1 cellular context compared by ENCODE assay signal in the genomic region with DNA sequence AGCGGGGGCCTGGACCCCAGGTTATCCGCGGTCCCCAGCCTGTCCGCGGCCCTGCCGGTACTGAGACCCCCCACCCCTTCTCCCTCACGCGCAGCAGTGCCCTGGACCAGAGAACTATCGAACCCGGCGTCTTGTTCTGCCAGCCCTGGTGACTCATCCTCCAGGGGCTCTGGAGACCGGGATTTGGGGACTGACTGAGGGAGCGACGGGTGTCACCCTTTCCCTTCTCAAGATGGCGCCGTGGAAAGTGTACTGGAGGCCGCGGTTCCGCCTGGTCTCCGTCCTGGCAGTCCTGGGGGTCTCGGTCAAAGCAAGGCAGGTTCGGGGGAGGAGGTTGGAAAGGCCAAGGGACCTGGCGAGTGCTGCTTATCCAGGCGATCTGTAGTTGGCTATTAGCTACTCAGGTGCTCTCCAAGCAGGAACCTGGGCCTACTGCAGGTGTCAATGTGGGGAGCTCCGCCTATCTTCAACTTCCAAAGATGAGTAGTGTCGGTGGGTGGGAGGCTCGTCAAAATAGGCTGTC.
A peak's percentile ranks its signal among the peaks of the same experiment; 100 is the strongest.
TF ChIP-seq lines count a peak whose summit lies in the region.

No MANE protein-coding gene starts in this region.

TF ChIP-seq in K562, 482 proteins besides CTCF, POLR2A, EP300 and RAD21 (continued from another document and continues in another):
- TF ChIP-seq, protein P1, sequence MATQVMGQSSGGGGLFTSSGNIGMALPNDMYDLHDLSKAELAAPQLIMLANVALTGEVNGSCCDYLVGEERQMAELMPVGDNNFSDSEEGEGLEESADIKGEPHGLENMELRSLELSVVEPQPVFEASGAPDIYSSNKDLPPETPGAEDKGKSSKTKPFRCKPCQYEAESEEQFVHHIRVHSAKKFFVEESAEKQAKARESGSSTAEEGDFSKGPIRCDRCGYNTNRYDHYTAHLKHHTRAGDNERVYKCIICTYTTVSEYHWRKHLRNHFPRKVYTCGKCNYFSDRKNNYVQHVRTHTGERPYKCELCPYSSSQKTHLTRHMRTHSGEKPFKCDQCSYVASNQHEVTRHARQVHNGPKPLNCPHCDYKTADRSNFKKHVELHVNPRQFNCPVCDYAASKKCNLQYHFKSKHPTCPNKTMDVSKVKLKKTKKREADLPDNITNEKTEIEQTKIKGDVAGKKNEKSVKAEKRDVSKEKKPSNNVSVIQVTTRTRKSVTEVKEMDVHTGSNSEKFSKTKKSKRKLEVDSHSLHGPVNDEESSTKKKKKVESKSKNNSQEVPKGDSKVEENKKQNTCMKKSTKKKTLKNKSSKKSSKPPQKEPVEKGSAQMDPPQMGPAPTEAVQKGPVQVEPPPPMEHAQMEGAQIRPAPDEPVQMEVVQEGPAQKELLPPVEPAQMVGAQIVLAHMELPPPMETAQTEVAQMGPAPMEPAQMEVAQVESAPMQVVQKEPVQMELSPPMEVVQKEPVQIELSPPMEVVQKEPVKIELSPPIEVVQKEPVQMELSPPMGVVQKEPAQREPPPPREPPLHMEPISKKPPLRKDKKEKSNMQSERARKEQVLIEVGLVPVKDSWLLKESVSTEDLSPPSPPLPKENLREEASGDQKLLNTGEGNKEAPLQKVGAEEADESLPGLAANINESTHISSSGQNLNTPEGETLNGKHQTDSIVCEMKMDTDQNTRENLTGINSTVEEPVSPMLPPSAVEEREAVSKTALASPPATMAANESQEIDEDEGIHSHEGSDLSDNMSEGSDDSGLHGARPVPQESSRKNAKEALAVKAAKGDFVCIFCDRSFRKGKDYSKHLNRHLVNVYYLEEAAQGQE (CRISPR knock-in tag; IDR thresholded peaks at IDR 0.05; ENCODE audit: low read depth) = 0 out of 2 replicates have a peak, but pooled peaks have one; percentile 43
- TF ChIP-seq TCF3 (CRISPR knock-in tag; IDR thresholded peaks at IDR 0.05) (peak; percentile 23; the same call in 1 of the 2 replicates), CBFB (CRISPR knock-in tag; IDR thresholded peaks at IDR 0.05) (0 out of 2 replicates have a peak, but pooled peaks have one; percentile 20), KLF6 (CRISPR knock-in tag; IDR thresholded peaks at IDR 0.05; ENCODE audit: borderline replicate concordance) (0 out of 2 replicates have a peak, but pooled peaks have one; percentile 3), ZNF75A (CRISPR knock-in tag; IDR thresholded peaks at IDR 0.05) (no peak), ZNF134 (CRISPR knock-in tag; conservative IDR thresholded peaks at IDR 0.05) (no peak), SMARCC2 (IDR thresholded peaks at IDR 0.05; ENCODE audit: low read depth) (0 out of 2 replicates have a peak, but pooled peaks have one; percentile 35), KAT7 (CRISPR knock-in tag; IDR thresholded peaks at IDR 0.05; ENCODE audit: borderline replicate concordance) (peak; percentile 99), YY1 (IDR thresholded peaks at IDR 0.05; ENCODE audit: borderline replicate concordance in 1 of 3, control insufficient read depth in 1 of 3, extremely low read depth in 1 of 3, insufficient read depth in 3 of 3, insufficient read length in 1 of 3, insufficient replicate concordance in 2 of 3, low read depth in 1 of 3, low read length in 2 of 3) (peak; percentile 88 to 97 (median 91)), MYNN (IDR thresholded peaks at IDR 0.05) (0 out of 2 replicates have a peak, but pooled peaks have one; percentile 55), MYNN (CRISPR knock-in tag; IDR thresholded peaks at IDR 0.05) (no peak), ZBTB7A (IDR thresholded peaks at IDR 0.05; ENCODE audit: borderline replicate concordance, control insufficient read depth, low read depth, low read length) (peak; percentile 70), PHF8 (IDR thresholded peaks at IDR 0.05; ENCODE audit: borderline replicate concordance, low read length) (peak; percentile 60; the same call in 1 of the 2 replicates), OTX1 (CRISPR knock-in tag; IDR thresholded peaks at IDR 0.05) (no peak), TEAD4 (IDR thresholded peaks at IDR 0.05; ENCODE audit: low read length) (no peak), TEAD4 (CRISPR knock-in tag; IDR thresholded peaks at IDR 0.05; ENCODE audit: borderline replicate concordance) (0 out of 2 replicates have a peak, but pooled peaks have one; percentile 2), FOXA3 (CRISPR knock-in tag; conservative IDR thresholded peaks at IDR 0.05 in 1 of 2, IDR thresholded peaks at IDR 0.05 in 1 of 2) (no peak), JUNB (CRISPR knock-in tag; conservative IDR thresholded peaks at IDR 0.05) (0 out of 2 replicates have a peak, but pooled peaks have one; percentile 56), SAP30 (IDR thresholded peaks at IDR 0.05; ENCODE audit: borderline replicate concordance, insufficient read depth, low read depth, low read length, poor library complexity, severe bottlenecking) (peak; percentile 68), NFRKB (IDR thresholded peaks at IDR 0.05; ENCODE audit: low read depth) (peak; percentile 41; the same call in 1 of the 2 replicates), SMARCE1 (IDR thresholded peaks at IDR 0.05) (0 out of 2 replicates have a peak, but pooled peaks have one; percentile 25), NR4A1 (CRISPR knock-in tag; IDR thresholded peaks at IDR 0.05) (0 out of 2 replicates have a peak, but pooled peaks have one; percentile 30), NR4A1 (tag; IDR thresholded peaks at IDR 0.05) (no peak), TRIM24 (IDR thresholded peaks at IDR 0.05) (0 out of 4 replicates have a peak, but pooled peaks of 1 of the 2 experiments have one; percentile 7), EP400 (IDR thresholded peaks at IDR 0.05) (no peak), ELF2 (CRISPR knock-in tag; IDR thresholded peaks at IDR 0.05) (0 out of 2 replicates have a peak, but pooled peaks have one; percentile 3), NR2C1 (IDR thresholded peaks at IDR 0.05) (no peak), NR2C1 (tag; IDR thresholded peaks at IDR 0.05) (peak; percentile 25; the same call in 1 of the 2 replicates), ZNF3 (CRISPR knock-in tag; IDR thresholded peaks at IDR 0.05) (no peak), MYBL2 (IDR thresholded peaks at IDR 0.05; ENCODE audit: low read depth) (no peak), MYBL2 (CRISPR knock-in tag; IDR thresholded peaks at IDR 0.05; ENCODE audit: borderline replicate concordance) (no peak)
- TF ChIP-seq, protein P2, sequence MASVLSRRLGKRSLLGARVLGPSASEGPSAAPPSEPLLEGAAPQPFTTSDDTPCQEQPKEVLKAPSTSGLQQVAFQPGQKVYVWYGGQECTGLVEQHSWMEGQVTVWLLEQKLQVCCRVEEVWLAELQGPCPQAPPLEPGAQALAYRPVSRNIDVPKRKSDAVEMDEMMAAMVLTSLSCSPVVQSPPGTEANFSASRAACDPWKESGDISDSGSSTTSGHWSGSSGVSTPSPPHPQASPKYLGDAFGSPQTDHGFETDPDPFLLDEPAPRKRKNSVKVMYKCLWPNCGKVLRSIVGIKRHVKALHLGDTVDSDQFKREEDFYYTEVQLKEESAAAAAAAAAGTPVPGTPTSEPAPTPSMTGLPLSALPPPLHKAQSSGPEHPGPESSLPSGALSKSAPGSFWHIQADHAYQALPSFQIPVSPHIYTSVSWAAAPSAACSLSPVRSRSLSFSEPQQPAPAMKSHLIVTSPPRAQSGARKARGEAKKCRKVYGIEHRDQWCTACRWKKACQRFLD (CRISPR knock-in tag; IDR thresholded peaks at IDR 0.05) = no peak
- TF ChIP-seq, protein P3, sequence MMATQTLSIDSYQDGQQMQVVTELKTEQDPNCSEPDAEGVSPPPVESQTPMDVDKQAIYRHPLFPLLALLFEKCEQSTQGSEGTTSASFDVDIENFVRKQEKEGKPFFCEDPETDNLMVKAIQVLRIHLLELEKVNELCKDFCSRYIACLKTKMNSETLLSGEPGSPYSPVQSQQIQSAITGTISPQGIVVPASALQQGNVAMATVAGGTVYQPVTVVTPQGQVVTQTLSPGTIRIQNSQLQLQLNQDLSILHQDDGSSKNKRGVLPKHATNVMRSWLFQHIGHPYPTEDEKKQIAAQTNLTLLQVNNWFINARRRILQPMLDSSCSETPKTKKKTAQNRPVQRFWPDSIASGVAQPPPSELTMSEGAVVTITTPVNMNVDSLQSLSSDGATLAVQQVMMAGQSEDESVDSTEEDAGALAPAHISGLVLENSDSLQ (IDR thresholded peaks at IDR 0.05) = peak; percentile 51; the same call in 1 of the 2 replicates
- TF ChIP-seq, protein P4, sequence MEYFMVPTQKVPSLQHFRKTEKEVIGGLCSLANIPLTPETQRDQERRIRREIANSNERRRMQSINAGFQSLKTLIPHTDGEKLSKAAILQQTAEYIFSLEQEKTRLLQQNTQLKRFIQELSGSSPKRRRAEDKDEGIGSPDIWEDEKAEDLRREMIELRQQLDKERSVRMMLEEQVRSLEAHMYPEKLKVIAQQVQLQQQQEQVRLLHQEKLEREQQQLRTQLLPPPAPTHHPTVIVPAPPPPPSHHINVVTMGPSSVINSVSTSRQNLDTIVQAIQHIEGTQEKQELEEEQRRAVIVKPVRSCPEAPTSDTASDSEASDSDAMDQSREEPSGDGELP (CRISPR knock-in tag; IDR thresholded peaks at IDR 0.05; ENCODE audit: borderline replicate concordance) = peak; percentile 48
- TF ChIP-seq, protein P5, sequence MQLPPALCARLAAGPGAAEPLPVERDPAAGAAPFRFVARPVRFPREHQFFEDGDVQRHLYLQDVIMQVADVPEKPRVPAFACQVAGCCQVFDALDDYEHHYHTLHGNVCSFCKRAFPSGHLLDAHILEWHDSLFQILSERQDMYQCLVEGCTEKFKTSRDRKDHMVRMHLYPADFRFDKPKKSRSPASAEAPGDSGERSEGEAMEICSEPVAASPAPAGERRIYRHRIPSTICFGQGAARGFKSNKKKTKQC (CRISPR knock-in tag; IDR thresholded peaks at IDR 0.05) = 0 out of 2 replicates have a peak, but pooled peaks have one; percentile 72
- TF ChIP-seq, protein P6, sequence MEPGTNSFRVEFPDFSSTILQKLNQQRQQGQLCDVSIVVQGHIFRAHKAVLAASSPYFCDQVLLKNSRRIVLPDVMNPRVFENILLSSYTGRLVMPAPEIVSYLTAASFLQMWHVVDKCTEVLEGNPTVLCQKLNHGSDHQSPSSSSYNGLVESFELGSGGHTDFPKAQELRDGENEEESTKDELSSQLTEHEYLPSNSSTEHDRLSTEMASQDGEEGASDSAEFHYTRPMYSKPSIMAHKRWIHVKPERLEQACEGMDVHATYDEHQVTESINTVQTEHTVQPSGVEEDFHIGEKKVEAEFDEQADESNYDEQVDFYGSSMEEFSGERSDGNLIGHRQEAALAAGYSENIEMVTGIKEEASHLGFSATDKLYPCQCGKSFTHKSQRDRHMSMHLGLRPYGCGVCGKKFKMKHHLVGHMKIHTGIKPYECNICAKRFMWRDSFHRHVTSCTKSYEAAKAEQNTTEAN (CRISPR knock-in tag; IDR thresholded peaks at IDR 0.05) = 0 out of 2 replicates have a peak, but pooled peaks have one; percentile 61
- TF ChIP-seq, protein P7, sequence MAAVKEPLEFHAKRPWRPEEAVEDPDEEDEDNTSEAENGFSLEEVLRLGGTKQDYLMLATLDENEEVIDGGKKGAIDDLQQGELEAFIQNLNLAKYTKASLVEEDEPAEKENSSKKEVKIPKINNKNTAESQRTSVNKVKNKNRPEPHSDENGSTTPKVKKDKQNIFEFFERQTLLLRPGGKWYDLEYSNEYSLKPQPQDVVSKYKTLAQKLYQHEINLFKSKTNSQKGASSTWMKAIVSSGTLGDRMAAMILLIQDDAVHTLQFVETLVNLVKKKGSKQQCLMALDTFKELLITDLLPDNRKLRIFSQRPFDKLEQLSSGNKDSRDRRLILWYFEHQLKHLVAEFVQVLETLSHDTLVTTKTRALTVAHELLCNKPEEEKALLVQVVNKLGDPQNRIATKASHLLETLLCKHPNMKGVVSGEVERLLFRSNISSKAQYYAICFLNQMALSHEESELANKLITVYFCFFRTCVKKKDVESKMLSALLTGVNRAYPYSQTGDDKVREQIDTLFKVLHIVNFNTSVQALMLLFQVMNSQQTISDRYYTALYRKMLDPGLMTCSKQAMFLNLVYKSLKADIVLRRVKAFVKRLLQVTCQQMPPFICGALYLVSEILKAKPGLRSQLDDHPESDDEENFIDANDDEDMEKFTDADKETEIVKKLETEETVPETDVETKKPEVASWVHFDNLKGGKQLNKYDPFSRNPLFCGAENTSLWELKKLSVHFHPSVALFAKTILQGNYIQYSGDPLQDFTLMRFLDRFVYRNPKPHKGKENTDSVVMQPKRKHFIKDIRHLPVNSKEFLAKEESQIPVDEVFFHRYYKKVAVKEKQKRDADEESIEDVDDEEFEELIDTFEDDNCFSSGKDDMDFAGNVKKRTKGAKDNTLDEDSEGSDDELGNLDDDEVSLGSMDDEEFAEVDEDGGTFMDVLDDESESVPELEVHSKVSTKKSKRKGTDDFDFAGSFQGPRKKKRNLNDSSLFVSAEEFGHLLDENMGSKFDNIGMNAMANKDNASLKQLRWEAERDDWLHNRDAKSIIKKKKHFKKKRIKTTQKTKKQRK (IDR thresholded peaks at IDR 0.05; ENCODE audit: borderline replicate concordance, low read depth, low read length) = no peak
- TF ChIP-seq, protein P8, sequence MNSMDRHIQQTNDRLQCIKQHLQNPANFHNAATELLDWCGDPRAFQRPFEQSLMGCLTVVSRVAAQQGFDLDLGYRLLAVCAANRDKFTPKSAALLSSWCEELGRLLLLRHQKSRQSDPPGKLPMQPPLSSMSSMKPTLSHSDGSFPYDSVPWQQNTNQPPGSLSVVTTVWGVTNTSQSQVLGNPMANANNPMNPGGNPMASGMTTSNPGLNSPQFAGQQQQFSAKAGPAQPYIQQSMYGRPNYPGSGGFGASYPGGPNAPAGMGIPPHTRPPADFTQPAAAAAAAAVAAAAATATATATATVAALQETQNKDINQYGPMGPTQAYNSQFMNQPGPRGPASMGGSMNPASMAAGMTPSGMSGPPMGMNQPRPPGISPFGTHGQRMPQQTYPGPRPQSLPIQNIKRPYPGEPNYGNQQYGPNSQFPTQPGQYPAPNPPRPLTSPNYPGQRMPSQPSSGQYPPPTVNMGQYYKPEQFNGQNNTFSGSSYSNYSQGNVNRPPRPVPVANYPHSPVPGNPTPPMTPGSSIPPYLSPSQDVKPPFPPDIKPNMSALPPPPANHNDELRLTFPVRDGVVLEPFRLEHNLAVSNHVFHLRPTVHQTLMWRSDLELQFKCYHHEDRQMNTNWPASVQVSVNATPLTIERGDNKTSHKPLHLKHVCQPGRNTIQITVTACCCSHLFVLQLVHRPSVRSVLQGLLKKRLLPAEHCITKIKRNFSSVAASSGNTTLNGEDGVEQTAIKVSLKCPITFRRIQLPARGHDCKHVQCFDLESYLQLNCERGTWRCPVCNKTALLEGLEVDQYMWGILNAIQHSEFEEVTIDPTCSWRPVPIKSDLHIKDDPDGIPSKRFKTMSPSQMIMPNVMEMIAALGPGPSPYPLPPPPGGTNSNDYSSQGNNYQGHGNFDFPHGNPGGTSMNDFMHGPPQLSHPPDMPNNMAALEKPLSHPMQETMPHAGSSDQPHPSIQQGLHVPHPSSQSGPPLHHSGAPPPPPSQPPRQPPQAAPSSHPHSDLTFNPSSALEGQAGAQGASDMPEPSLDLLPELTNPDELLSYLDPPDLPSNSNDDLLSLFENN (IDR thresholded peaks at IDR 0.05; ENCODE audit: low read depth in 2 of 2, low read length in 2 of 2) = 0 out of 4 replicates have a peak, but pooled peaks of 1 of the 2 experiments have one; percentile 2
- TF ChIP-seq, protein P9, sequence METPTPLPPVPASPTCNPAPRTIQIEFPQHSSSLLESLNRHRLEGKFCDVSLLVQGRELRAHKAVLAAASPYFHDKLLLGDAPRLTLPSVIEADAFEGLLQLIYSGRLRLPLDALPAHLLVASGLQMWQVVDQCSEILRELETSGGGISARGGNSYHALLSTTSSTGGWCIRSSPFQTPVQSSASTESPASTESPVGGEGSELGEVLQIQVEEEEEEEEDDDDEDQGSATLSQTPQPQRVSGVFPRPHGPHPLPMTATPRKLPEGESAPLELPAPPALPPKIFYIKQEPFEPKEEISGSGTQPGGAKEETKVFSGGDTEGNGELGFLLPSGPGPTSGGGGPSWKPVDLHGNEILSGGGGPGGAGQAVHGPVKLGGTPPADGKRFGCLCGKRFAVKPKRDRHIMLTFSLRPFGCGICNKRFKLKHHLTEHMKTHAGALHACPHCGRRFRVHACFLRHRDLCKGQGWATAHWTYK (CRISPR knock-in tag; IDR thresholded peaks at IDR 0.05) = peak; percentile 84
